In the genomic region with DNA sequence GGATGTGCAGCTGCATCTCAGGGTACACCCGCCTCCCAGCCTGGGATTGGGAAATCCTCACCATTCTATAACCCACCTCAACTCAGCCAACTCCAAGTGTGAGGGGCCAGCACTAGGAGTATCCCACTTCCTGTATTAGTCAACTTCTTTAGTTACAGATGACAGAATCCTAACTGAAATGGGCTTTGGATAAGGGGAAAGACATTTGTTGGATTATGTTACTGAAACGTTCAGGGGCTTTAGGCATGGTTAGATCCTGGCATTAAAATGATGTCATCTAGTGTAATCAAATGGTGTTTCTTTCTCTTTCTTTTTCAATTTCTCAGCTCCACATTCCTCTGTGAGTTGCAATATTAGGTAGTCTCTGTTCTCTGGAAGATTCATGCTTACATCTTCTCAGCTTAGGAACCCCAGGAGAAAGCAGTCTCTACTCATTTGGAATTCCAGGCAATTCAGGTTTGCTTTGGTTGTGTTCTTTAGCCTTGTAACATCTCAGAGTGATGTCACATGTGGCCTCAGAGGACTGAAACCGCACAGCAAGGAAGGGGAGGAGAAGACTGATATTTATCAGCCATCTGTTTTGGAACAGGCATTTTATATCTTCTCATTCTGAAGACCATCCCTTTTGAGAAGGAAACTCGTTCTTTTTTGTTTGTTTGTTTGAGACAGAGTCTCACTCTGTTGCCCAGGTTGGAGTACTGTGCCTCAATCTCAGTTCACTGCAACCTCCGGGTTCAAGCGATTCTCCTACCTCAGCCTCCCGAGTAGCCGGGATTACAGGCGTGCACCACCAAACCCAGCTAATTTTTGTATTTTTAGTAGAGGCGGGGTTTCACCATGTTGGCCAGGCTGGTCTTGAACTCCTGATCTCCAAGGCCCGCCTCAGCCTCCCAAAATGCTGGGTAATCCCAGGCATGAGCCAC, we compare ENCODE assay signal across 13 cellular contexts. TPM values are rescaled to one million over a fixed set of nuclear protein-coding genes. Genes with fewer than 3 reads are reported as not detected.
DNase-seq lines count a peak whose midpoint lies in the region; ATAC-seq, FAIRE-seq and TF ChIP-seq lines count a peak whose summit lies in the region.
"Had no signal": no experiment of that assay in that cellular context is flagged by ENCODE, and none has a peak within 500 bp of the region (broad histone marks: within the 10 kb centered on the region; RNA-seq: fewer than 3 reads in every experiment).

No MANE protein-coding gene starts in this region.

- CTCF ChIA-PET in GM12878 (lab: Yijun Ruan, JAX) (interaction anchor here (0.6 to 2.0 kb wide), 9 partner anchors 13 to 167 kb away, joined by 3 to 11 read pairs (median 4); no protein-coding TSS in a partner anchor), OCI-LY7 (lab: Charles Lee; ENCODE audit: unreplicated experiment) (no interaction called here)

- RAD21 ChIA-PET in GM12878 (lab: Charles Lee; ENCODE audit: unreplicated experiment), result interaction anchor here (0.6 to 1.2 kb wide), 3 partner anchors 13 to 105 kb away, joined by 3 to 4 read pairs (median 4); no protein-coding TSS in a partner anchor

- ATAC-seq in GM12878 (peak; percentile 44), GM18867 (IDR thresholded peaks at IDR 0.05; ENCODE audit: unreplicated experiment) (no peak)
- ATAC-seq: stimulated activated effector memory CD8-positive, alpha-beta T cell treated with anti-CD3 and anti-CD28 coated beads, Interleukin-12 subunit alpha, Interleukin-12 subunit beta, amount 100 ng/mL, for 72 hours had no signal

- POLR2A ChIA-PET in GM12878 (lab: Charles Lee), result no interaction called here
- POLR2A ChIA-PET in OCI-LY7 (lab: Charles Lee), result interaction anchor here (0.8 kb wide), 1 partner anchor 111 kb away, joined by 3 read pairs; no protein-coding TSS in a partner anchor

- in situ Hi-C loops in GM12878 (cut with MboI), result no loop called here

- DNase-seq in GM12891 (ENCODE audit: insufficient read length, low spot score), result no peak
- peak; percentile 45 for DNase-seq in NCI-H226
- no peak for DNase-seq in GM12878 (ENCODE audit: low read depth, low spot score)
- peak; percentile 44 for DNase-seq in myocyte (ENCODE audit: low read depth)
- no peak for DNase-seq in H7
- no peak for DNase-seq in DMS53 (lab: John Stamatoyannopoulos, UW)
- DNase-seq in OCI-LY7 (ENCODE audit: low spot score), result no peak
- DNase-seq: DMS 273 treated with DMSO at 0.1 percent for 48 hours, NCI-H146 had no signal

- H2AFZ ChIP-seq in GM12878 (ENCODE audit: control insufficient read depth, low read depth, low read length) (peak overlapping the region; percentile 56), OCI-LY7 (ENCODE audit: low read length) (no peak overlapping the region)

- WGBS in GM12878 (ENCODE audit: insufficient coverage, insufficient replicate concordance, low lambda C conversion rate, missing lambda C conversion rate), result 58% methylated on average over 11 of the region's 11 CpGs

- H3K9me3 ChIP-seq in GM12878 (replicated peaks; ENCODE audit: control insufficient read depth, insufficient read depth, low read length), result no peaks in the 10 kb centered on the region
- no peaks in the 10 kb centered on the region for H3K9me3 ChIP-seq in OCI-LY7 (ENCODE audit: low read length)
- H3K9me3 ChIP-seq: ascending aorta had no signal

- H3K4me2 ChIP-seq in GM12878 (ENCODE audit: control insufficient read depth, insufficient read depth) (peak overlapping the region; percentile 3; the same call in 1 of the 2 replicates), OCI-LY7 (ENCODE audit: low read length) (no peak overlapping the region)

- H3K4me1 ChIP-seq in GM12878 (ENCODE audit: control insufficient read depth, insufficient read depth, low read length) (no peaks in the 10 kb centered on the region; the same call in 1 of the 2 replicates), OCI-LY7 (ENCODE audit: insufficient read depth, low read length, poor library complexity, severe bottlenecking) (no peaks in the 10 kb centered on the region)

- H3K27ac ChIP-seq in GM12878 (ENCODE audit: control insufficient read depth, insufficient read depth), result no peak overlapping the region
- H3K27ac ChIP-seq in OCI-LY7 (ENCODE audit: low read depth, low read length, poor library complexity, severe bottlenecking), result no peak overlapping the region
- H3K27ac ChIP-seq: ascending aorta, HL-60 had no signal

- H3K27me3 ChIP-seq in GM12878 (replicated peaks in 1 of 2; ENCODE audit: control insufficient read depth in 2 of 2, insufficient read depth in 2 of 2, low read length in 1 of 2), result peaks cover 0 to 4% of the 10 kb centered on the region in 2 experiments; a peak in 2 of 4 replicates
- H3K27me3 ChIP-seq in H7 (ENCODE audit: control insufficient read depth, insufficient read depth, low read length), result peaks cover 20% of the 10 kb centered on the region
- H3K27me3 ChIP-seq: ascending aorta had no signal

- H3K9ac ChIP-seq in GM12878 (ENCODE audit: control insufficient read depth, insufficient read depth, low read length), result no peak overlapping the region

- no peak for TF ChIP-seq EP300 in GM12878 (IDR thresholded peaks at IDR 0.05; ENCODE audit: borderline replicate concordance in 1 of 2, control insufficient read depth in 1 of 2, low read depth in 2 of 2, low read length in 2 of 2)

- H4K20me1 ChIP-seq in GM12878 (ENCODE audit: control insufficient read depth, insufficient read depth) (no peaks in the 10 kb centered on the region), OCI-LY7 (ENCODE audit: insufficient read depth, low read length) (no peaks in the 10 kb centered on the region)

- intact Hi-C loops in GM12878 (cut with micrococcal nuclease; ENCODE audit: unreplicated experiment), result no loop called here
- intact Hi-C loops in OCI-LY7 (cut with micrococcal nuclease; ENCODE audit: unreplicated experiment), result no loop called here

- no peak for TF ChIP-seq CTCF in GM12878 (IDR thresholded peaks at IDR 0.05 in 2 of 3, conservative IDR thresholded peaks at IDR 0.05 in 1 of 3; ENCODE audit: control insufficient read depth in 2 of 3, extremely low read depth in 1 of 3, insufficient read depth in 1 of 3, low read depth in 3 of 3, low read length in 3 of 3)
- no peak for TF ChIP-seq CTCF in OCI-LY7 (conservative IDR thresholded peaks at IDR 0.05; ENCODE audit: low read length)

- SMC1A ChIA-PET in GM12878 (lab: Charles Lee; ENCODE audit: uncharacterized antibody, unreplicated experiment), result interaction anchor here (0.7 to 1.3 kb wide), 7 partner anchors 11 to 166 kb away, joined by 3 read pairs; no protein-coding TSS in a partner anchor

- H3K36me3 ChIP-seq in GM12878 (ENCODE audit: control insufficient read depth in 2 of 2, insufficient read depth in 2 of 2, low read length in 1 of 2) (no peaks in the 10 kb centered on the region), H7 (replicated peaks; ENCODE audit: control insufficient read depth, insufficient read depth, low read length) (no peaks in the 10 kb centered on the region), OCI-LY7 (ENCODE audit: insufficient read depth, low read length) (no peaks in the 10 kb centered on the region)
- H3K36me3 ChIP-seq: ascending aorta had no signal

- no peak for TF ChIP-seq POLR2A in GM12891 (IDR thresholded peaks at IDR 0.05; ENCODE audit: low read depth, low read length)
- TF ChIP-seq POLR2A in GM12878 (IDR thresholded peaks at IDR 0.05; ENCODE audit: low read depth, low read length), result no peak

- peak; percentile 35 for FAIRE-seq in GM12891 (lab: Jason Lieb, UNC)
- FAIRE-seq in GM12878 (lab: Jason Lieb, UNC), result no peak

- BruUV-seq in GM12878 (replicated peaks; lab: Mats Ljungman, UMichigan) (no TSS peak), OCI-LY7 (replicated peaks; lab: Mats Ljungman, UMichigan) (no TSS peak)

- H3K4me3 ChIP-seq in GM12878, result no peak overlapping the region
- no peak overlapping the region for H3K4me3 ChIP-seq in H7 (ENCODE audit: insufficient read depth, low read depth, low read length)
- H3K4me3 ChIP-seq in OCI-LY7 (ENCODE audit: low read depth, low read length, poor library complexity, severe bottlenecking), result no peak overlapping the region
- H3K4me3 ChIP-seq: ascending aorta had no signal

- no peak for TF ChIP-seq RAD21 in GM12878 (IDR thresholded peaks at IDR 0.05; ENCODE audit: insufficient read depth, low read depth, low read length)

- H3K9me2 ChIP-seq in OCI-LY7 (ENCODE audit: insufficient read depth, low read length), result no peaks in the 10 kb centered on the region

- H3K79me2 ChIP-seq in GM12878 (ENCODE audit: control insufficient read depth, insufficient read depth, low read length), result no peaks in the 10 kb centered on the region
- no peaks in the 10 kb centered on the region for H3K79me2 ChIP-seq in OCI-LY7 (ENCODE audit: insufficient read depth, low read depth, low read length)

RNA-seq across cellular contexts. Expression of gene TMEM54, which starts 18.9 kb away (rescaled TPM):
- 0.49 TPM for polyA plus RNA-seq in GM12891 (2012; ENCODE audit: low read depth, missing spikeins)
- 0.93 and 1.4 TPM in 2 replicates for total RNA-seq in GM12878 (2013; cell fraction: nucleolus; rRNA removed)
- 0.34 and 0.71 TPM in 2 replicates for total RNA-seq in GM12878 (2014; rRNA removed)
- total RNA-seq in GM12878 (2014; rRNA removed; fragmentation: Illumina TruSeq; extraction: Trizol), result 0.18 and 0.45 TPM in 2 replicates
- 0.59 and 1.1 TPM in 2 replicates for total RNA-seq in GM12878 (2021)
- 0.33 TPM for polyA plus RNA-seq in GM12878 (2011; ENCODE audit: low read depth)
- 0.63 and 0.80 TPM in 2 replicates for polyA plus RNA-seq in GM12878 (2011; rRNA removed)
- 3.4 and 4.0 TPM in 2 replicates for polyA plus RNA-seq in GM12878 (2011; cell fraction: cytosol; rRNA removed)
- 0.82 and 1.3 TPM in 2 replicates for polyA plus RNA-seq in GM12878 (2011; cell fraction: nucleus; rRNA removed)
- polyA plus RNA-seq in GM12878 (2012), result 0.45 and 0.91 TPM in 2 replicates
- 0.16 TPM in 1 of 2 replicates, not detected in the other for polyA plus RNA-seq in GM12878 (2014; fragmentation: Illumina TruSeq; extraction: Trizol)
- polyA plus RNA-seq in GM12878 (2014; fragmentation: Nextera tagmentation; extraction: Ambion mirVana), result under 1 TPM in 1 of 2 experiments, not detected in 1; 0.07 TPM
- polyA plus RNA-seq in GM12878 (2014; rRNA removed), result 0.56 and 0.76 TPM in 2 replicates
- under 1 TPM; 0.71 to 0.94 TPM for polyA plus RNA-seq in GM12878 (2016; fragmentation: Nextera tagmentation; extraction: Ambion mirVana)
- polyA minus RNA-seq in GM12878 (2011; rRNA and poly(A)+ RNA removed), result 1.2 and 2.3 TPM in 2 replicates
- not detected in 2 replicates for polyA minus RNA-seq in GM12878 (2011; cell fraction: cytosol; rRNA and poly(A)+ RNA removed)
- 0.67 TPM in 1 of 2 replicates, not detected in the other for polyA minus RNA-seq in GM12878 (2011; cell fraction: nucleus; rRNA and poly(A)+ RNA removed)
- 28.3 and 44.2 TPM in 2 replicates for total RNA-seq in myocyte
- 45.5 TPM for polyA plus RNA-seq in myocyte (2012)
- total RNA-seq in H7 (2014; rRNA removed; shearing (Covaris generic)), result 5.4 and 9.8 TPM in 2 replicates
- 2.2 and 3.1 TPM in 2 replicates for total RNA-seq in OCI-LY7 (2014; rRNA removed; shearing (Covaris generic))
- total RNA-seq in OCI-LY7 (2022), result 0.93 and 1.7 TPM in 2 replicates

RNA-seq across cellular contexts. Expression of gene HPCA, which starts 33.8 kb away (rescaled TPM):
- not detected for polyA plus RNA-seq in GM12891 (2012; ENCODE audit: low read depth, missing spikeins)
- 0.35 TPM in 1 of 2 replicates, not detected in the other for total RNA-seq in GM12878 (2013; cell fraction: nucleolus; rRNA removed)
- total RNA-seq in GM12878 (2014; rRNA removed) (not detected in 2 replicates), GM12878 (2014; rRNA removed; fragmentation: Illumina TruSeq; extraction: Trizol) (not detected in 2 replicates), GM12878 (2021) (not detected in 2 replicates), myocyte (0.88 TPM in 1 of 2 replicates, not detected in the other), OCI-LY7 (2022) (0.36 and 1.2 TPM in 2 replicates)
- polyA plus RNA-seq in GM12878 (2011; ENCODE audit: low read depth), result not detected
- polyA plus RNA-seq in GM12878 (2011; rRNA removed) (0.11 TPM in 1 of 2 replicates, not detected in the other), GM12878 (2014; fragmentation: Illumina TruSeq; extraction: Trizol) (not detected in 2 replicates), GM12878 (2014; fragmentation: Nextera tagmentation; extraction: Ambion mirVana) (not detected), GM12878 (2014; rRNA removed) (not detected in 2 replicates), GM12878 (2016; fragmentation: Nextera tagmentation; extraction: Ambion mirVana) (not detected)
- polyA plus RNA-seq in GM12878 (2011; cell fraction: cytosol; rRNA removed), result 0.06 and 0.12 TPM in 2 replicates
- 0.48 and 1.8 TPM in 2 replicates for polyA plus RNA-seq in GM12878 (2011; cell fraction: nucleus; rRNA removed)
- polyA plus RNA-seq in GM12878 (2012), result 0.07 TPM in 1 of 2 replicates, not detected in the other
- not detected in 2 replicates for polyA minus RNA-seq in GM12878 (2011; rRNA and poly(A)+ RNA removed)
- not detected in 2 replicates for polyA minus RNA-seq in GM12878 (2011; cell fraction: cytosol; rRNA and poly(A)+ RNA removed)
- polyA minus RNA-seq in GM12878 (2011; cell fraction: nucleus; rRNA and poly(A)+ RNA removed), result not detected in 2 replicates
- polyA plus RNA-seq in myocyte (2012), result 0.24 TPM
- total RNA-seq in H7 (2014; rRNA removed; shearing (Covaris generic)), result 0.89 and 2.6 TPM in 2 replicates
- 3.3 and 4.2 TPM in 2 replicates for total RNA-seq in OCI-LY7 (2014; rRNA removed; shearing (Covaris generic))
- total RNA-seq: ascending aorta had no signal

RNA-seq across cellular contexts. Expression of gene RNF19B, which starts 44.5 kb away (rescaled TPM):
- 19.3 TPM for polyA plus RNA-seq in GM12891 (2012; ENCODE audit: low read depth, missing spikeins)
- total RNA-seq in GM12878 (2013; cell fraction: nucleolus; rRNA removed), result 15.2 and 15.5 TPM in 2 replicates
- total RNA-seq in GM12878 (2014; rRNA removed) (17.2 and 17.6 TPM in 2 replicates), GM12878 (2014; rRNA removed; fragmentation: Illumina TruSeq; extraction: Trizol) (15.5 and 16.7 TPM in 2 replicates), GM12878 (2021) (30.3 and 32.2 TPM in 2 replicates), myocyte (14.9 and 23.4 TPM in 2 replicates), OCI-LY7 (2022) (33.6 and 36.8 TPM in 2 replicates)
- polyA plus RNA-seq in GM12878 (2011; ENCODE audit: low read depth), result 12.8 TPM
- polyA plus RNA-seq in GM12878 (2011; rRNA removed) (21.7 and 32.6 TPM in 2 replicates), GM12878 (2014; fragmentation: Illumina TruSeq; extraction: Trizol) (23.1 and 24.9 TPM in 2 replicates), GM12878 (2014; fragmentation: Nextera tagmentation; extraction: Ambion mirVana) (1 to 10 TPM; 4.3 to 9.1 TPM), GM12878 (2014; rRNA removed) (23.4 and 24.2 TPM in 2 replicates), GM12878 (2016; fragmentation: Nextera tagmentation; extraction: Ambion mirVana) (1 to 10 TPM; 2.8 to 4.0 TPM)
- 29.5 and 31.4 TPM in 2 replicates for polyA plus RNA-seq in GM12878 (2011; cell fraction: cytosol; rRNA removed)
- polyA plus RNA-seq in GM12878 (2011; cell fraction: nucleus; rRNA removed), result 16.5 and 19.7 TPM in 2 replicates
- 16.7 and 18.2 TPM in 2 replicates for polyA plus RNA-seq in GM12878 (2012)
- polyA minus RNA-seq in GM12878 (2011; rRNA and poly(A)+ RNA removed), result 54.0 and 66.6 TPM in 2 replicates
- 17.2 and 18.3 TPM in 2 replicates for polyA minus RNA-seq in GM12878 (2011; cell fraction: cytosol; rRNA and poly(A)+ RNA removed)
- 14.4 and 22.5 TPM in 2 replicates for polyA minus RNA-seq in GM12878 (2011; cell fraction: nucleus; rRNA and poly(A)+ RNA removed)
- polyA plus RNA-seq in myocyte (2012), result 17.8 TPM
- total RNA-seq in H7 (2014; rRNA removed; shearing (Covaris generic)), result 24.9 and 26.7 TPM in 2 replicates
- total RNA-seq in OCI-LY7 (2014; rRNA removed; shearing (Covaris generic)), result 21.1 and 23.0 TPM in 2 replicates

RNA-seq across cellular contexts. Expression of gene FNDC5, which starts 49.4 kb away (rescaled TPM):
- polyA plus RNA-seq in GM12891 (2012; ENCODE audit: low read depth, missing spikeins), result 0.18 TPM
- total RNA-seq in GM12878 (2013; cell fraction: nucleolus; rRNA removed), result not detected in 2 replicates
- total RNA-seq in GM12878 (2014; rRNA removed) (not detected in 2 replicates), GM12878 (2014; rRNA removed; fragmentation: Illumina TruSeq; extraction: Trizol) (not detected in 2 replicates), GM12878 (2021) (not detected in 2 replicates), myocyte (392 and 577 TPM in 2 replicates), OCI-LY7 (2022) (not detected in 2 replicates)
- 0.35 TPM for polyA plus RNA-seq in GM12878 (2011; ENCODE audit: low read depth)
- polyA plus RNA-seq in GM12878 (2011; rRNA removed) (0.23 and 0.36 TPM in 2 replicates), GM12878 (2014; fragmentation: Illumina TruSeq; extraction: Trizol) (0.01 TPM in 1 of 2 replicates, not detected in the other), GM12878 (2014; fragmentation: Nextera tagmentation; extraction: Ambion mirVana) (under 1 TPM; 0.14 to 0.26 TPM), GM12878 (2014; rRNA removed) (not detected in 2 replicates), GM12878 (2016; fragmentation: Nextera tagmentation; extraction: Ambion mirVana) (under 1 TPM; 0.11 to 0.29 TPM)
- 0.05 TPM in 1 of 2 replicates, not detected in the other for polyA plus RNA-seq in GM12878 (2011; cell fraction: cytosol; rRNA removed)
- polyA plus RNA-seq in GM12878 (2011; cell fraction: nucleus; rRNA removed), result 1.3 and 1.6 TPM in 2 replicates
- 0.39 and 0.55 TPM in 2 replicates for polyA plus RNA-seq in GM12878 (2012)
- 0.10 TPM in 1 of 2 replicates, not detected in the other for polyA minus RNA-seq in GM12878 (2011; rRNA and poly(A)+ RNA removed)
- not detected in 2 replicates for polyA minus RNA-seq in GM12878 (2011; cell fraction: cytosol; rRNA and poly(A)+ RNA removed)
- polyA minus RNA-seq in GM12878 (2011; cell fraction: nucleus; rRNA and poly(A)+ RNA removed), result not detected in 2 replicates
- polyA plus RNA-seq in myocyte (2012), result 369 TPM
- total RNA-seq in H7 (2014; rRNA removed; shearing (Covaris generic)), result 0.63 and 4.4 TPM in 2 replicates
- not detected in 2 replicates for total RNA-seq in OCI-LY7 (2014; rRNA removed; shearing (Covaris generic))

Comparison
In these comparisons a context has a peak if more than half of its experiments do, and no peak if none do; other contexts are left out.
1. DNase-seq: peak in NCI-H226 (single experiment) and myocyte (single experiment); none in GM12891 (single experiment), GM12878 (single experiment), H7 (single experiment), DMS53 (single experiment) and OCI-LY7 (single experiment).